ENCODE assay signal across 31 cellular contexts in the genomic region with DNA sequence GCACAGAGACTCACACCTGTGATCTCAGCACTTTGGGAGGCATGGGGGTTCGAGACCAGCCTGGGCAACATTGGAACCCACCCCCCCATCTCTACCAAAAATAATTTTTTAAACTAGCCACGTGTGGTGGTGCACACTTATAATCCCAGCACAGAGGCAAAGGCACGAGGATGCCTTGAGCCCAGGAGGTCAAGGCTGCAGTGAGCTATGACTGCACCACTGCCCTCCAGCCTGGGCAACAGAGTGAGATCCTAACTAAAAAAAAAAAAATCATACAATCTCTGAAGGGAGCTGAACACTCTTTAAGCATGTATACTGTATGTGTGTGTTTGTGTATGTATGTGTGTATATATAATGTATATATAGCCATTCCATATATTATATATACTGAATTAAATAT.
"Had no signal": no experiment of that assay in that cellular context is flagged by ENCODE, and none has a peak within 500 bp of the region (broad histone marks: within the 10 kb centered on the region; RNA-seq: fewer than 3 reads in every experiment).

No MANE protein-coding gene starts in this region.

- DNase-seq: activated B cell treated with CpG ODN at 0.5 μM for 24 hours; activated CD4-positive, alpha-beta T cell treated with anti-CD3 and anti-CD28 coated beads for 48 hours; activated CD4-positive, alpha-beta T cell treated with anti-CD3 and anti-CD28 coated beads, Interleukin-2, amount 50 U/mL, for 1 hour; activated CD4-positive, alpha-beta T cell treated with anti-CD3 and anti-CD28 coated beads, Interleukin-2, amount 50 U/mL, for 48 hours; activated CD8-positive, alpha-beta memory T cell treated with anti-CD3 and anti-CD28 coated beads for 24 hours; activated CD8-positive, alpha-beta T cell treated with anti-CD3 and anti-CD28 coated beads for 36 hours; activated effector memory CD4-positive, alpha-beta T cell treated with Interleukin-2 at 50 U/mL for 16 hours; activated gamma-delta T cell treated with Interleukin-2 at 50 U/mL for 16 hours; activated naive CD4-positive, alpha-beta T cell treated with Interleukin-2 at 50 U/mL for 16 hours; activated naive CD8-positive, alpha-beta T cell treated with anti-CD3 and anti-CD28 coated beads for 36 hours; activated naive CD8-positive, alpha-beta T cell treated with anti-CD3 and anti-CD28 coated beads, Interleukin-2, amount 50 U/mL, for 24 hours; activated T-cell treated with anti-CD3 and anti-CD28 coated beads, Interleukin-2, amount 50 U/mL, for 4 hours; adrenal gland; amygdala; aorta; body of pancreas; caudate nucleus; cortex of kidney; dermis blood vessel endothelial cell; effector CD4-positive, alpha-beta T cell; effector memory CD8-positive, alpha-beta T cell; erythroblast; foreskin keratinocyte; gastrocnemius medialis; glutamatergic neuron; T-helper 2 cell had no signal

- H3K9me3 Mint-ChIP-seq: activated B cell treated with CpG ODN at 0.5 μM for 24 hours; activated CD8-positive, alpha-beta T cell treated with anti-CD3 and anti-CD28 coated beads for 36 hours; activated naive CD4-positive, alpha-beta T cell treated with anti-CD3 and anti-CD28 coated beads, Interleukin-2, amount 50 U/mL, for 24 hours; activated naive CD8-positive, alpha-beta T cell treated with anti-CD3 and anti-CD28 coated beads for 36 hours; activated naive CD8-positive, alpha-beta T cell treated with anti-CD3 and anti-CD28 coated beads, Interleukin-2, amount 50 U/mL, for 24 hours; activated T-cell treated with anti-CD3 and anti-CD28 coated beads, Interleukin-2, amount 50 U/mL, for 4 hours; activated T-helper 17 cell treated with anti-CD3 and anti-CD28 coated beads, Interleukin-2, amount 50 U/mL, for 72 hours; effector memory CD8-positive, alpha-beta T cell had no signal

- H3K36me3 ChIP-seq: adrenal gland, esophagus muscularis mucosa, gastrocnemius medialis had no signal

- H3K27ac Mint-ChIP-seq: activated B cell treated with CpG ODN at 0.5 μM for 24 hours; activated CD8-positive, alpha-beta T cell treated with anti-CD3 and anti-CD28 coated beads for 36 hours; activated naive CD4-positive, alpha-beta T cell treated with anti-CD3 and anti-CD28 coated beads, Interleukin-2, amount 50 U/mL, for 24 hours; activated naive CD8-positive, alpha-beta T cell treated with anti-CD3 and anti-CD28 coated beads for 36 hours; activated naive CD8-positive, alpha-beta T cell treated with anti-CD3 and anti-CD28 coated beads, Interleukin-2, amount 50 U/mL, for 24 hours; activated T-helper 17 cell treated with anti-CD3 and anti-CD28 coated beads, Interleukin-2, amount 50 U/mL, for 72 hours; effector memory CD8-positive, alpha-beta T cell had no signal

- H3K9me3 ChIP-seq: adrenal gland, body of pancreas, esophagus muscularis mucosa, gastrocnemius medialis had no signal

- H3K4me1 Mint-ChIP-seq: activated T-helper 17 cell treated with anti-CD3 and anti-CD28 coated beads, Interleukin-2, amount 50 U/mL, for 72 hours had no signal

- H3K27me3 Mint-ChIP-seq: activated B cell treated with CpG ODN at 0.5 μM for 24 hours; activated CD8-positive, alpha-beta T cell treated with anti-CD3 and anti-CD28 coated beads for 36 hours; activated naive CD4-positive, alpha-beta T cell treated with anti-CD3 and anti-CD28 coated beads, Interleukin-2, amount 50 U/mL, for 24 hours; activated naive CD8-positive, alpha-beta T cell treated with anti-CD3 and anti-CD28 coated beads for 36 hours; activated naive CD8-positive, alpha-beta T cell treated with anti-CD3 and anti-CD28 coated beads, Interleukin-2, amount 50 U/mL, for 24 hours; activated T-helper 17 cell treated with anti-CD3 and anti-CD28 coated beads, Interleukin-2, amount 50 U/mL, for 72 hours; effector memory CD8-positive, alpha-beta T cell had no signal

- H3K36me3 Mint-ChIP-seq: activated naive CD4-positive, alpha-beta T cell treated with anti-CD3 and anti-CD28 coated beads, Interleukin-2, amount 50 U/mL, for 24 hours had no signal

- H3K27me3 ChIP-seq: body of pancreas, esophagus muscularis mucosa, foreskin keratinocyte had no signal

- H3K4me3 ChIP-seq: adrenal gland, body of pancreas, esophagus muscularis mucosa, gastrocnemius medialis had no signal

- H3K27ac ChIP-seq: adrenal gland, body of pancreas, esophagus muscularis mucosa, foreskin keratinocyte, gastrocnemius medialis, VCaP had no signal

- ATAC-seq: activated CD4-positive, CD25-positive, alpha-beta regulatory T cell treated with anti-CD3 and anti-CD28 coated beads, Interleukin-2, amount 50 U/mL, for 24 hours; activated CD8-positive, alpha-beta T cell treated with anti-CD3 and anti-CD28 coated beads for 36 hours; activated naive CD8-positive, alpha-beta T cell treated with anti-CD3 and anti-CD28 coated beads, Interleukin-2, amount 50 U/mL, for 24 hours; activated T-cell treated with anti-CD3 and anti-CD28 coated beads, Interleukin-2, amount 50 U/mL, for 4 hours; activated T-helper 17 cell treated with anti-CD3 and anti-CD28 coated beads, Interleukin-2, amount 50 U/mL, for 72 hours; body of pancreas; effector memory CD8-positive, alpha-beta T cell; foreskin keratinocyte; gastrocnemius medialis had no signal

- H3K4me3 Mint-ChIP-seq: activated B cell treated with CpG ODN at 0.5 μM for 24 hours; activated CD8-positive, alpha-beta T cell treated with anti-CD3 and anti-CD28 coated beads for 36 hours; activated naive CD4-positive, alpha-beta T cell treated with anti-CD3 and anti-CD28 coated beads, Interleukin-2, amount 50 U/mL, for 24 hours; activated naive CD8-positive, alpha-beta T cell treated with anti-CD3 and anti-CD28 coated beads for 36 hours; activated naive CD8-positive, alpha-beta T cell treated with anti-CD3 and anti-CD28 coated beads, Interleukin-2, amount 50 U/mL, for 24 hours; activated T-cell treated with anti-CD3 and anti-CD28 coated beads, Interleukin-2, amount 50 U/mL, for 4 hours; activated T-helper 17 cell treated with anti-CD3 and anti-CD28 coated beads, Interleukin-2, amount 50 U/mL, for 72 hours; effector memory CD8-positive, alpha-beta T cell had no signal

- H3K4me1 ChIP-seq: adrenal gland, body of pancreas, foreskin keratinocyte, gastrocnemius medialis had no signal
